Comparison of ENCODE assay signal across 9 cellular contexts in genomic region chr14:63650336-63650952, GRCh38. TPM values are rescaled to one million over a fixed set of nuclear protein-coding genes. Genes with fewer than 3 reads are reported as not detected.
A peak's percentile ranks its signal among the peaks of the same experiment; 100 is the strongest.
DNase-seq lines count a peak whose midpoint lies in the region; ATAC-seq and TF ChIP-seq lines count a peak whose summit lies in the region.
"Had no signal": no experiment of that assay in that cellular context is flagged by ENCODE, and none has a peak within 500 bp of the region (broad histone marks: within the 10 kb centered on the region; RNA-seq: fewer than 3 reads in every experiment).

No MANE protein-coding gene starts in this region.

- no peaks in the 10 kb centered on the region for H3K4me1 ChIP-seq in right atrium auricular region
- H3K4me1 ChIP-seq: A549 had no signal

- H3K27me3 Mint-ChIP-seq in activated T-cell treated with anti-CD3 and anti-CD28 coated beads, Interleukin-2, amount 50 U/mL, for 24 hours: no peaks in the 10 kb centered on the region
- no peaks in the 10 kb centered on the region for H3K27me3 Mint-ChIP-seq in naive thymus-derived CD8-positive, alpha-beta T cell

- no peaks in the 10 kb centered on the region for H3K9me3 ChIP-seq in right atrium auricular region
- H3K9me3 ChIP-seq: A549 had no signal

- H3K27me3 ChIP-seq in right atrium auricular region: no peaks in the 10 kb centered on the region

- H3K36me3 Mint-ChIP-seq in activated T-cell treated with anti-CD3 and anti-CD28 coated beads, Interleukin-2, amount 50 U/mL, for 24 hours (ENCODE audit: low read depth): peaks cover 20% of the 10 kb centered on the region
- peaks cover 0 to 21% (median 7%) of the 10 kb centered on the region in 3 donors for H3K36me3 Mint-ChIP-seq in naive thymus-derived CD8-positive, alpha-beta T cell

- peak overlapping the region; percentile 28 for H3K4me3 Mint-ChIP-seq in activated T-cell treated with anti-CD3 and anti-CD28 coated beads, Interleukin-2, amount 50 U/mL, for 24 hours
- H3K4me3 Mint-ChIP-seq in naive thymus-derived CD8-positive, alpha-beta T cell: peak overlapping the region; percentile 61 to 88 (median 82)

- H3K4me3 ChIP-seq in right atrium auricular region: no peak overlapping the region
- H3K4me3 ChIP-seq: A549 had no signal

- in situ Hi-C loops in KBM-7 (cut with MboI; ENCODE audit: low pct_unique_long_range_greater_than_20kb, low sequenced_read_pairs): no loop called here

- peak overlapping the region; percentile 93 for H3K27ac Mint-ChIP-seq in activated T-cell treated with anti-CD3 and anti-CD28 coated beads, Interleukin-2, amount 50 U/mL, for 24 hours
- peak overlapping the region; percentile 99 to 100 (median 99) for H3K27ac Mint-ChIP-seq in naive thymus-derived CD8-positive, alpha-beta T cell

- ATAC-seq in naive thymus-derived CD8-positive, alpha-beta T cell: peak; percentile 97

- DNase-seq in activated gamma-delta T cell treated with Interleukin-2 at 50 U/mL for 16 hours (peak; percentile 61), activated gamma-delta T cell (lab: John Stamatoyannopoulos, UW) (no peak), right atrium auricular region (ENCODE audit: low spot score) (no peak), KG1 (lab: John Stamatoyannopoulos, UW) (no peak), NCI-H1417 (lab: John Stamatoyannopoulos, UW) (no peak), KBM-7 (no peak)
- peak; percentile 41 for DNase-seq in activated T-cell treated with anti-CD3 and anti-CD28 coated beads, Interleukin-2, amount 50 U/mL, for 24 hours
- DNase-seq in naive thymus-derived CD8-positive, alpha-beta T cell: peak; percentile 26 to 90 (median 73)

- TF ChIP-seq CTCF in right atrium auricular region (IDR thresholded peaks at IDR 0.05): no peak

- no peaks in the 10 kb centered on the region for H3K9me3 Mint-ChIP-seq in activated T-cell treated with anti-CD3 and anti-CD28 coated beads, Interleukin-2, amount 50 U/mL, for 24 hours
- no peaks in the 10 kb centered on the region for H3K9me3 Mint-ChIP-seq in naive thymus-derived CD8-positive, alpha-beta T cell

- no peaks in the 10 kb centered on the region for H3K36me3 ChIP-seq in right atrium auricular region

- peaks cover 50% of the 10 kb centered on the region for H3K4me1 Mint-ChIP-seq in activated T-cell treated with anti-CD3 and anti-CD28 coated beads, Interleukin-2, amount 50 U/mL, for 24 hours (ENCODE audit: low read depth)
- peaks cover 20 to 63% (median 40%) of the 10 kb centered on the region in 4 donors for H3K4me1 Mint-ChIP-seq in naive thymus-derived CD8-positive, alpha-beta T cell

- H3K27ac ChIP-seq in right atrium auricular region: no peak overlapping the region
- H3K27ac ChIP-seq: A549 had no signal

- POLR2A ChIA-PET in naive thymus-derived CD8-positive, alpha-beta T cell (lab: Charles Lee): interaction anchor here (0.5 to 6.2 kb wide), 19 partner anchors 9 to 213 kb away, joined by 3 to 138 read pairs (median 5); partner anchors contain the start of genes PPP2R5E, SGPP1 and WDR89

RNA-seq across cellular contexts. Expression of gene WDR89, which starts 8.8 kb away (rescaled TPM):
- total RNA-seq in naive thymus-derived CD8-positive, alpha-beta T cell: 10 to 100 TPM; 40.6 to 41.4 TPM
- polyA plus RNA-seq in naive thymus-derived CD8-positive, alpha-beta T cell: 10 to 100 TPM; 18.7 to 21.6 (median 20.5) TPM
- 1 to 10 TPM; 3.4 to 4.2 TPM for total RNA-seq in right atrium auricular region

Comparison
In these comparisons a context has a peak if more than half of its experiments do, and no peak if none do; other contexts are left out.
1. DNase-seq: peak in activated gamma-delta T cell treated with Interleukin-2 at 50 U/mL for 16 hours (single experiment), activated T-cell treated with anti-CD3 and anti-CD28 coated beads, Interleukin-2, amount 50 U/mL, for 24 hours (single experiment) and naive thymus-derived CD8-positive, alpha-beta T cell (10 of 10); none in activated gamma-delta T cell (single experiment), right atrium auricular region (single experiment), KG1 (single experiment), NCI-H1417 (0 of 3) and KBM-7 (single experiment).
2. RNA of gene WDR89, which starts 8.8 kb away (total RNA-seq): 40.6 to 41.4 TPM in naive thymus-derived CD8-positive, alpha-beta T cell; 3.4 to 4.2 TPM in right atrium auricular region; every median in the first group is over 4 times any median in the second.